1 cellular context compared by ENCODE assay signal in the genomic region with DNA sequence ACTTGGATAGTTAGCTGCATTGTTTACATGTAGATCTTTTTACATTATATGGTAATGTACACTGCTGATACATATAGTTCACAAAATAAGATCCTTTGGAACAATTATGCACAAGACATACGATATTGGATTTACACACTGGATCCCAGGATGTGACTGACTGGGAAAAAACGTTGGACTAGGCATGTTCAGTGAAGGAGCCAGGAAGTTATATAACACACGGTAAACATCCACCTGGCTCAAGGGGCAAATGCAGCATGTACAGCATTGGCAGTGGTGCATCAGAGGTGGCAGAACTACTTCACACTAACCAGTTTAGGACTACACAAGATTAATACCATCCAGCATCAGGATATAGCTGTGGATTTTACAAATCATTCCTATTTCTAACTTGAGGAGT.
TF ChIP-seq lines count a peak whose summit lies in the region.
"Not testable (repeated sequence)": the region's sequence is repeated elsewhere in the genome, so short reads cannot be mapped to it uniquely, and the experiment has no call there.

No MANE protein-coding gene starts in this region.

TF ChIP-seq in HepG2, 621 proteins besides CTCF, POLR2A, EP300 and RAD21 (continued from another document):
- TF ChIP-seq HNF4G (IDR thresholded peaks at IDR 0.05; ENCODE audit: borderline replicate concordance, low read depth, low read length), result 0 out of 2 replicates have a peak, but pooled peaks have one; percentile 9
- peak; percentile 71; the same call in 1 of the 2 replicates for TF ChIP-seq HNF4G (CRISPR knock-in tag; IDR thresholded peaks at IDR 0.05; ENCODE audit: borderline replicate concordance, low read depth)
- TF ChIP-seq TARDBP (CRISPR knock-in tag; IDR thresholded peaks at IDR 0.05), result peak; percentile 48; the same call in 1 of the 2 replicates
- TF ChIP-seq HDAC2 (CRISPR knock-in tag; IDR thresholded peaks at IDR 0.05), result peak; percentile 86
- peak; percentile 41; the same call in 1 of the 2 replicates for TF ChIP-seq CEBPG (CRISPR knock-in tag; IDR thresholded peaks at IDR 0.05)
- TF ChIP-seq ZNF292 (CRISPR knock-in tag; IDR thresholded peaks at IDR 0.05; ENCODE audit: borderline replicate concordance, low read depth), result peak; percentile 84; the same call in 1 of the 2 replicates
- TF ChIP-seq ETV5 (CRISPR knock-in tag; IDR thresholded peaks at IDR 0.05; ENCODE audit: borderline replicate concordance), result peak; percentile 91
- peak; percentile 67; the same call in 1 of the 2 replicates for TF ChIP-seq RXRB (CRISPR knock-in tag; IDR thresholded peaks at IDR 0.05; ENCODE audit: borderline replicate concordance)
- peak; percentile 29; the same call in 1 of the 2 replicates for TF ChIP-seq CREM (IDR thresholded peaks at IDR 0.05)
- TF ChIP-seq CREM (CRISPR knock-in tag; IDR thresholded peaks at IDR 0.05); FOXP1 (IDR thresholded peaks at IDR 0.05): not testable (repeated sequence)
- TF ChIP-seq MLX (CRISPR knock-in tag; IDR thresholded peaks at IDR 0.05), result peak; percentile 69; the same call in 1 of the 2 replicates
- peak; percentile 71; the same call in 1 of the 2 replicates for TF ChIP-seq MEF2D (CRISPR knock-in tag; IDR thresholded peaks at IDR 0.05)
- TF ChIP-seq ZBTB20 (CRISPR knock-in tag; IDR thresholded peaks at IDR 0.05; ENCODE audit: borderline replicate concordance, low read depth), result peak; percentile 75; the same call in 1 of the 2 replicates
- TF ChIP-seq HNF4A (CRISPR knock-in tag; IDR thresholded peaks at IDR 0.05), result peak; percentile 65
- peak; percentile 53; the same call in 1 of the 2 replicates for TF ChIP-seq ARNTL (CRISPR knock-in tag; IDR thresholded peaks at IDR 0.05)
- TF ChIP-seq, protein P1, sequence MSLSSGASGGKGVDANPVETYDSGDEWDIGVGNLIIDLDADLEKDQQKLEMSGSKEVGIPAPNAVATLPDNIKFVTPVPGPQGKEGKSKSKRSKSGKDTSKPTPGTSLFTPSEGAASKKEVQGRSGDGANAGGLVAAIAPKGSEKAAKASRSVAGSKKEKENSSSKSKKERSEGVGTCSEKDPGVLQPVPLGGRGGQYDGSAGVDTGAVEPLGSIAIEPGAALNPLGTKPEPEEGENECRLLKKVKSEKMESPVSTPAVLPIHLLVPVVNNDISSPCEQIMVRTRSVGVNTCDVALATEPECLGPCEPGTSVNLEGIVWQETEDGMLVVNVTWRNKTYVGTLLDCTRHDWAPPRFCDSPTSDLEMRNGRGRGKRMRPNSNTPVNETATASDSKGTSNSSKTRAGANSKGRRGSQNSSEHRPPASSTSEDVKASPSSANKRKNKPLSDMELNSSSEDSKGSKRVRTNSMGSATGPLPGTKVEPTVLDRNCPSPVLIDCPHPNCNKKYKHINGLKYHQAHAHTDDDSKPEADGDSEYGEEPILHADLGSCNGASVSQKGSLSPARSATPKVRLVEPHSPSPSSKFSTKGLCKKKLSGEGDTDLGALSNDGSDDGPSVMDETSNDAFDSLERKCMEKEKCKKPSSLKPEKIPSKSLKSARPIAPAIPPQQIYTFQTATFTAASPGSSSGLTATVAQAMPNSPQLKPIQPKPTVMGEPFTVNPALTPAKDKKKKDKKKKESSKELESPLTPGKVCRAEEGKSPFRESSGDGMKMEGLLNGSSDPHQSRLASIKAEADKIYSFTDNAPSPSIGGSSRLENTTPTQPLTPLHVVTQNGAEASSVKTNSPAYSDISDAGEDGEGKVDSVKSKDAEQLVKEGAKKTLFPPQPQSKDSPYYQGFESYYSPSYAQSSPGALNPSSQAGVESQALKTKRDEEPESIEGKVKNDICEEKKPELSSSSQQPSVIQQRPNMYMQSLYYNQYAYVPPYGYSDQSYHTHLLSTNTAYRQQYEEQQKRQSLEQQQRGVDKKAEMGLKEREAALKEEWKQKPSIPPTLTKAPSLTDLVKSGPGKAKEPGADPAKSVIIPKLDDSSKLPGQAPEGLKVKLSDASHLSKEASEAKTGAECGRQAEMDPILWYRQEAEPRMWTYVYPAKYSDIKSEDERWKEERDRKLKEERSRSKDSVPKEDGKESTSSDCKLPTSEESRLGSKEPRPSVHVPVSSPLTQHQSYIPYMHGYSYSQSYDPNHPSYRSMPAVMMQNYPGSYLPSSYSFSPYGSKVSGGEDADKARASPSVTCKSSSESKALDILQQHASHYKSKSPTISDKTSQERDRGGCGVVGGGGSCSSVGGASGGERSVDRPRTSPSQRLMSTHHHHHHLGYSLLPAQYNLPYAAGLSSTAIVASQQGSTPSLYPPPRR (CRISPR knock-in tag; IDR thresholded peaks at IDR 0.05; ENCODE audit: borderline replicate concordance), result peak; percentile 51; the same call in 1 of the 2 replicates
- TF ChIP-seq ERF (CRISPR knock-in tag; IDR thresholded peaks at IDR 0.05), result peak; percentile 64; the same call in 1 of the 2 replicates
- 0 out of 2 replicates have a peak, but pooled peaks have one; percentile 49 for TF ChIP-seq RCOR2 (CRISPR knock-in tag; IDR thresholded peaks at IDR 0.05)
- TF ChIP-seq, protein P2, sequence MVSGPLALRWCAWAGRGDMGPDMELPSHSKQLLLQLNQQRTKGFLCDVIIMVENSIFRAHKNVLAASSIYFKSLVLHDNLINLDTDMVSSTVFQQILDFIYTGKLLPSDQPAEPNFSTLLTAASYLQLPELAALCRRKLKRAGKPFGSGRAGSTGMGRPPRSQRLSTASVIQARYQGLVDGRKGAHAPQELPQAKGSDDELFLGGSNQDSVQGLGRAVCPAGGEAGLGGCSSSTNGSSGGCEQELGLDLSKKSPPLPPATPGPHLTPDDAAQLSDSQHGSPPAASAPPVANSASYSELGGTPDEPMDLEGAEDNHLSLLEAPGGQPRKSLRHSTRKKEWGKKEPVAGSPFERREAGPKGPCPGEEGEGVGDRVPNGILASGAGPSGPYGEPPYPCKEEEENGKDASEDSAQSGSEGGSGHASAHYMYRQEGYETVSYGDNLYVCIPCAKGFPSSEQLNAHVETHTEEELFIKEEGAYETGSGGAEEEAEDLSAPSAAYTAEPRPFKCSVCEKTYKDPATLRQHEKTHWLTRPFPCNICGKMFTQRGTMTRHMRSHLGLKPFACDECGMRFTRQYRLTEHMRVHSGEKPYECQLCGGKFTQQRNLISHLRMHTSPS (CRISPR knock-in tag; IDR thresholded peaks at IDR 0.05; ENCODE audit: low read depth), result peak; percentile 76; the same call in 1 of the 2 replicates
- TF ChIP-seq ZNF792 (CRISPR knock-in tag; IDR thresholded peaks at IDR 0.05), result peak; percentile 69; the same call in 1 of the 2 replicates
- TF ChIP-seq, protein P3, sequence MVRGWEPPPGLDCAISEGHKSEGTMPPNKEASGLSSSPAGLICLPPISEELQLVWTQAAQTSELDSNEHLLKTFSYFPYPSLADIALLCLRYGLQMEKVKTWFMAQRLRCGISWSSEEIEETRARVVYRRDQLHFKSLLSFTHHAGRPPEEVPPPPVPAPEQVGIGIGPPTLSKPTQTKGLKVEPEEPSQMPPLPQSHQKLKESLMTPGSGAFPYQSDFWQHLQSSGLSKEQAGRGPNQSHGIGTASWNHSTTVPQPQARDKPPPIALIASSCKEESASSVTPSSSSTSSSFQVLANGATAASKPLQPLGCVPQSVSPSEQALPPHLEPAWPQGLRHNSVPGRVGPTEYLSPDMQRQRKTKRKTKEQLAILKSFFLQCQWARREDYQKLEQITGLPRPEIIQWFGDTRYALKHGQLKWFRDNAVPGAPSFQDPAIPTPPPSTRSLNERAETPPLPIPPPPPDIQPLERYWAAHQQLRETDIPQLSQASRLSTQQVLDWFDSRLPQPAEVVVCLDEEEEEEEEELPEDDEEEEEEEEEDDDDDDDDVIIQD (CRISPR knock-in tag; IDR thresholded peaks at IDR 0.05; ENCODE audit: low read depth), result peak; percentile 92
- TF ChIP-seq FOXO1 (CRISPR knock-in tag; IDR thresholded peaks at IDR 0.05), result peak; percentile 76; the same call in 1 of the 2 replicates
- TF ChIP-seq SOX5 (CRISPR knock-in tag; IDR thresholded peaks at IDR 0.05; ENCODE audit: borderline replicate concordance), result peak; percentile 60
- TF ChIP-seq, protein P4, sequence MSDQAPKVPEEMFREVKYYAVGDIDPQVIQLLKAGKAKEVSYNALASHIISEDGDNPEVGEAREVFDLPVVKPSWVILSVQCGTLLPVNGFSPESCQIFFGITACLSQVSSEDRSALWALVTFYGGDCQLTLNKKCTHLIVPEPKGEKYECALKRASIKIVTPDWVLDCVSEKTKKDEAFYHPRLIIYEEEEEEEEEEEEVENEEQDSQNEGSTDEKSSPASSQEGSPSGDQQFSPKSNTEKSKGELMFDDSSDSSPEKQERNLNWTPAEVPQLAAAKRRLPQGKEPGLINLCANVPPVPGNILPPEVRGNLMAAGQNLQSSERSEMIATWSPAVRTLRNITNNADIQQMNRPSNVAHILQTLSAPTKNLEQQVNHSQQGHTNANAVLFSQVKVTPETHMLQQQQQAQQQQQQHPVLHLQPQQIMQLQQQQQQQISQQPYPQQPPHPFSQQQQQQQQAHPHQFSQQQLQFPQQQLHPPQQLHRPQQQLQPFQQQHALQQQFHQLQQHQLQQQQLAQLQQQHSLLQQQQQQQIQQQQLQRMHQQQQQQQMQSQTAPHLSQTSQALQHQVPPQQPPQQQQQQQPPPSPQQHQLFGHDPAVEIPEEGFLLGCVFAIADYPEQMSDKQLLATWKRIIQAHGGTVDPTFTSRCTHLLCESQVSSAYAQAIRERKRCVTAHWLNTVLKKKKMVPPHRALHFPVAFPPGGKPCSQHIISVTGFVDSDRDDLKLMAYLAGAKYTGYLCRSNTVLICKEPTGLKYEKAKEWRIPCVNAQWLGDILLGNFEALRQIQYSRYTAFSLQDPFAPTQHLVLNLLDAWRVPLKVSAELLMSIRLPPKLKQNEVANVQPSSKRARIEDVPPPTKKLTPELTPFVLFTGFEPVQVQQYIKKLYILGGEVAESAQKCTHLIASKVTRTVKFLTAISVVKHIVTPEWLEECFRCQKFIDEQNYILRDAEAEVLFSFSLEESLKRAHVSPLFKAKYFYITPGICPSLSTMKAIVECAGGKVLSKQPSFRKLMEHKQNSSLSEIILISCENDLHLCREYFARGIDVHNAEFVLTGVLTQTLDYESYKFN (CRISPR knock-in tag; conservative IDR thresholded peaks at IDR 0.05), result peak; percentile 86
- peak; percentile 40; the same call in 1 of the 2 replicates for TF ChIP-seq YEATS4 (CRISPR knock-in tag; IDR thresholded peaks at IDR 0.05; ENCODE audit: borderline replicate concordance)
- 0 out of 2 replicates have a peak, but pooled peaks have one; percentile 27 for TF ChIP-seq ZFP37 (CRISPR knock-in tag; IDR thresholded peaks at IDR 0.05; ENCODE audit: borderline replicate concordance)
- 0 out of 2 replicates have a peak, but pooled peaks have one; percentile 42 for TF ChIP-seq FOXP1 (CRISPR knock-in tag; IDR thresholded peaks at IDR 0.05)
- peak; percentile 39 for TF ChIP-seq TEAD3 (CRISPR knock-in tag; optimal IDR thresholded peaks at IDR 0.05; ENCODE audit: borderline replicate concordance)
- 0 out of 2 replicates have a peak, but pooled peaks have one; percentile 29 for TF ChIP-seq MIER2 (CRISPR knock-in tag; IDR thresholded peaks at IDR 0.05)
- TF ChIP-seq GATAD1 (CRISPR knock-in tag; IDR thresholded peaks at IDR 0.05), result peak; percentile 27; the same call in 1 of the 2 replicates
- peak; percentile 81 for TF ChIP-seq ZMYM4 (CRISPR knock-in tag; IDR thresholded peaks at IDR 0.05)
- TF ChIP-seq POGZ (CRISPR knock-in tag; IDR thresholded peaks at IDR 0.05), result peak; percentile 92
